In the genomic region with DNA sequence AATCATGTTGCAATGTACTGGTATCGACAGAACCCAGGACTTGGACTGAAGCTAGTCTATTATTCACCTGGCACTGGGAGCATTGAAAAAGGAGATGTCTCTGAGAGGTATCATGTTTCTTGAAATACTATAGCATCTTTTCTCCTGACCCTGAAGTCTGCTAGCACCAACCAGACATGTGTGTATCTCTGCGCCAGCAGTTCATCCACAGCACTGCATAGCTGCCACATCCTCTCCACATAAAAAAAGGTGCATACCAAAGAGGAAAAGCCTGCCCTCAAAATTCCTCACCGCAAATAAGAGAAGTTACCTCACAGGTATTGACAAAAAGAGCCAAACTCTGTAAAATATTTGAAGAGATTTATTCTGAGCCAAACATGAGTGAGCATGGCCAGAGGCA, we compare ENCODE assay signal across 24 cellular contexts.
"Had no signal": no experiment of that assay in that cellular context is flagged by ENCODE, and none has a peak within 500 bp of the region (broad histone marks: within the 10 kb centered on the region; RNA-seq: fewer than 3 reads in every experiment).

No MANE protein-coding gene starts in this region.

- H3K9me3 Mint-ChIP-seq: dendritic cell treated with granulocyte-macrophage colony-stimulating factor and Interleukin-4, amounts not matched to agents 40 ng/mL and 50 ng/mL, for 4 days; effector memory CD8-positive, alpha-beta T cell; endodermal cell; mesothelial cell of epicardium; naive B cell had no signal

- H3K27ac Mint-ChIP-seq: dendritic cell treated with granulocyte-macrophage colony-stimulating factor and Interleukin-4, amounts not matched to agents 40 ng/mL and 50 ng/mL, for 4 days; effector memory CD8-positive, alpha-beta T cell; endodermal cell; mesothelial cell of epicardium; naive B cell had no signal

- H3K4me3 Mint-ChIP-seq: dendritic cell treated with granulocyte-macrophage colony-stimulating factor and Interleukin-4, amounts not matched to agents 40 ng/mL and 50 ng/mL, for 4 days; effector memory CD8-positive, alpha-beta T cell; endodermal cell; mesothelial cell of epicardium; naive B cell had no signal

- H3K4me1 Mint-ChIP-seq: mesothelial cell of epicardium had no signal

- H3K36me3 Mint-ChIP-seq: mesothelial cell of epicardium, naive B cell had no signal

- DNase-seq: colonic mucosa; cortex of kidney; effector CD8-positive, alpha-beta T cell; effector memory CD8-positive, alpha-beta T cell; endodermal cell; erythroblast; esophagus squamous epithelium; foreskin fibroblast; foreskin melanocyte; gastrocnemius medialis; glutamatergic neuron; head of caudate nucleus; heart right ventricle; hippocampal formation; left cardiac atrium; left lung; left ventricle myocardium superior; lower lobe of right lung; mesenchymal stem cell; mucosa of descending colon; naive B cell had no signal

- ATAC-seq: effector memory CD8-positive, alpha-beta T cell; esophagus mucosa; left cardiac atrium; left lung; lower lobe of right lung; mucosa of descending colon had no signal
